In genomic region chr11:68038718-68039525, GRCh38 we compare ENCODE assay signal across 8 cellular contexts. TPM values are rescaled to one million over a fixed set of nuclear protein-coding genes. Genes with fewer than 3 reads are reported as not detected.
A peak's percentile ranks its signal among the peaks of the same experiment; 100 is the strongest.
DNase-seq lines count a peak whose midpoint lies in the region; ATAC-seq, FAIRE-seq and TF ChIP-seq lines count a peak whose summit lies in the region.

Gene TCIRG1 (plus strand): TSS chr11:68039025. CDS start chr11:68041272, 2,247 bp downstream.

- H3K27ac ChIP-seq in WERI-Rb-1 (peak within 1 kb of the TSS; percentile 79), keratinocyte (ENCODE audit: control insufficient read depth, insufficient read depth, low read length) (peak within 1 kb of the TSS; percentile 26)

- ATAC-seq in GM18873 (IDR thresholded peaks at IDR 0.05; ENCODE audit: low FRiP score, unreplicated experiment) = no peak

- H3K4me3 ChIP-seq in WERI-Rb-1 (ENCODE audit: low read depth, low read length) (no peak within 1 kb of the TSS), keratinocyte (ENCODE audit: control insufficient read depth in 2 of 3, extremely low read depth in 1 of 3, insufficient read depth in 2 of 3, low read depth in 1 of 3, low read length in 3 of 3) (peak within 1 kb of the TSS; percentile 68 to 84 (median 76))

- peak; percentile 91 for TF ChIP-seq POLR2A in GM18526 (IDR thresholded peaks at IDR 0.05; ENCODE audit: extremely low read depth, insufficient read length)

- DNase-seq in KG1 (lab: John Stamatoyannopoulos, UW) (peak; percentile 15), WERI-Rb-1 (no peak), cerebellum (ENCODE audit: low spot score) (peak; percentile 35), keratinocyte (ENCODE audit: low read depth, low spot score) (peak; percentile 41), NCI-H748 treated with DMSO at 0.1 percent for 48 hours (lab: John Stamatoyannopoulos, UW) (no peak)
- DNase-seq in stimulated activated CD4-positive, alpha-beta T cell treated with anti-CD3 and anti-CD28 coated beads, Interleukin-15, amount 100 ng/mL, for 48 hours (ENCODE audit: low read depth in 2 of 2) = peak; percentile 44 to 62

- H3K27me3 ChIP-seq in WERI-Rb-1 (ENCODE audit: insufficient read depth, low read depth, severe bottlenecking) = no peaks in the 10 kb centered on the region
- H3K27me3 ChIP-seq in keratinocyte (ENCODE audit: control insufficient read depth, extremely low read depth, insufficient read depth, low read length) = no peaks in the 10 kb centered on the region

- no peaks in the 10 kb centered on the region for H4K20me1 ChIP-seq in keratinocyte (ENCODE audit: control insufficient read depth, extremely low read depth, insufficient read depth, low read length)

- FAIRE-seq in keratinocyte (lab: Jason Lieb, UNC) = peak; percentile 55

- H3K9me1 ChIP-seq in keratinocyte (ENCODE audit: control insufficient read depth, extremely low read depth, insufficient read depth, low read length) = no peaks in the 10 kb centered on the region

- H3K9ac ChIP-seq in keratinocyte (ENCODE audit: control insufficient read depth, extremely low read depth, insufficient read depth, low read length) = peak within 1 kb of the TSS; percentile 74

- peak within 1 kb of the TSS; percentile 87 for H3K4me2 ChIP-seq in keratinocyte (ENCODE audit: control insufficient read depth, extremely low read depth, insufficient read depth, low read depth, low read length)

- H3K79me2 ChIP-seq in keratinocyte (ENCODE audit: control insufficient read depth, insufficient read depth, low read length) = peaks cover 5% of the 10 kb centered on the region

- H3K36me3 ChIP-seq in WERI-Rb-1 = peaks cover 5% of the 10 kb centered on the region
- peaks cover 4 to 6% of the 10 kb centered on the region in 2 experiments for H3K36me3 ChIP-seq in keratinocyte (ENCODE audit: control insufficient read depth in 2 of 2, extremely low read depth in 1 of 2, insufficient read depth in 2 of 2, low read length in 2 of 2)

- TF ChIP-seq CTCF in WERI-Rb-1 (IDR thresholded peaks at IDR 0.05; ENCODE audit: low read depth, low read length) = no peak
- TF ChIP-seq CTCF in keratinocyte (optimal IDR thresholded peaks at IDR 0.05 in 1 of 3, IDR thresholded peaks at IDR 0.05 in 1 of 3, conservative IDR thresholded peaks at IDR 0.05 in 1 of 3; ENCODE audit: extremely low read depth in 1 of 3, insufficient read depth in 2 of 3, low read length in 3 of 3) = no peak

- H2AFZ ChIP-seq in keratinocyte (ENCODE audit: control insufficient read depth, low read length) = peak within 1 kb of the TSS; percentile 83

- H3K9me3 ChIP-seq in WERI-Rb-1 (ENCODE audit: severe bottlenecking) (no peaks in the 10 kb centered on the region), keratinocyte (ENCODE audit: control insufficient read depth, low read depth, low read length) (no peaks in the 10 kb centered on the region)

- peaks cover 7% of the 10 kb centered on the region for H3K4me1 ChIP-seq in keratinocyte (ENCODE audit: control insufficient read depth, extremely low read depth, insufficient read depth, low read length)

- dilution Hi-C loops in keratinocyte (cut with MboI; ENCODE audit: extremely low pct_ligation_motif_present, low sequenced_read_pairs) = no loop called here

RNA-seq across cellular contexts. Expression of gene TCIRG1, which starts in this region (rescaled TPM):
- 5.5 TPM for total RNA-seq in cerebellum
- 12.7 to 31.6 TPM (median 17.8 TPM) in 3 replicates for polyA plus RNA-seq in keratinocyte
- 7.2 TPM for polyA plus RNA-seq in keratinocyte (2011; ENCODE audit: low read depth)
- 3.3 and 6.7 TPM in 2 replicates for polyA plus RNA-seq in keratinocyte (2011; cell fraction: cytosol; rRNA removed)
- 99.0 and 125 TPM in 2 replicates for polyA plus RNA-seq in keratinocyte (2011; cell fraction: nucleus; rRNA removed)
- 8.9 and 26.0 TPM in 2 replicates for polyA plus RNA-seq in keratinocyte (2012; ENCODE audit: low replicate concordance)
- polyA minus RNA-seq in keratinocyte = 18.3 to 28.8 TPM (median 25.8 TPM) in 3 replicates
- 34.9 TPM for polyA minus RNA-seq in keratinocyte (2011; cell fraction: cytosol; rRNA and poly(A)+ RNA removed)
- 34.0 and 37.2 TPM in 2 replicates for polyA minus RNA-seq in keratinocyte (2011; cell fraction: nucleus; rRNA and poly(A)+ RNA removed)

Comparison
In these comparisons a context has a peak if more than half of its experiments do, and no peak if none do; other contexts are left out.
1. DNase-seq: peak in KG1 (single experiment), cerebellum (single experiment), keratinocyte (single experiment) and stimulated activated CD4-positive, alpha-beta T cell treated with anti-CD3 and anti-CD28 coated beads, Interleukin-15, amount 100 ng/mL, for 48 hours (2 of 2); none in WERI-Rb-1 (single experiment) and NCI-H748 treated with DMSO at 0.1 percent for 48 hours (single experiment).